In genomic region chr6:43886717-43887339, GRCh38 we compare ENCODE assay signal across 23 cellular contexts.
"Had no signal": no experiment of that assay in that cellular context is flagged by ENCODE, and none has a peak within 500 bp of the region (broad histone marks: within the 10 kb centered on the region; RNA-seq: fewer than 3 reads in every experiment).

No MANE protein-coding gene starts in this region.

- H3K27me3 ChIP-seq: ovary, right atrium auricular region had no signal

- DNase-seq: activated CD4-positive, alpha-beta memory T cell treated with anti-CD3 and anti-CD28 coated beads for 36 hours; activated CD4-positive, alpha-beta T cell treated with anti-CD3 and anti-CD28 coated beads for 4 hours; activated CD4-positive, CD25-positive, alpha-beta regulatory T cell; activated effector memory CD4-positive, alpha-beta T cell treated with anti-CD3 and anti-CD28 coated beads, Interleukin-2, amount 50 U/mL, for 16 hours; activated naive CD4-positive, alpha-beta T cell treated with anti-CD3 and anti-CD28 coated beads, Interleukin-2, amount 10 ng/mL, durations not matched to agents 7 days and 5 days; amygdala; cerebellar nuclear complex; endodermal cell; head of caudate nucleus; hypothalamus; ovary; stimulated activated CD4-positive, alpha-beta T cell treated with anti-CD3 and anti-CD28 coated beads, Interleukin-2, amount 100 ng/mL, for 24 hours; T-helper 9 cell; trophoblast cell had no signal

- H3K4me3 ChIP-seq: coronary artery, gastroesophageal sphincter, ovary, prostate gland, right atrium auricular region, skin epidermis had no signal

- ATAC-seq: gastroesophageal sphincter; stimulated activated memory B cell treated with anti-CD40 and anti-IgM and Interleukin-4, amounts not matched to agents 10 μg/mL and 1 μg/mL and 100 μg/mL, for 72 hours had no signal

- H3K4me1 ChIP-seq: gastroesophageal sphincter, prostate gland had no signal

- H3K27ac ChIP-seq: coronary artery, epithelial cell of prostate, gastroesophageal sphincter, neutrophil, ovary, prostate gland, right atrium auricular region, skin epidermis had no signal

- H3K36me3 ChIP-seq: gastroesophageal sphincter, neutrophil, ovary, prostate gland, right atrium auricular region had no signal

- FAIRE-seq: bronchial epithelial cell had no signal

- H3K9me3 ChIP-seq: gastroesophageal sphincter, neutrophil, ovary, prostate gland, right atrium auricular region had no signal
